In genomic region chr11:73787643-73788537, GRCh38 we compare ENCODE assay signal across 8 cellular contexts. TPM values are rescaled to one million over a fixed set of nuclear protein-coding genes. Genes with fewer than 3 reads are reported as not detected.
DNase-seq lines count a peak whose midpoint lies in the region; ATAC-seq and TF ChIP-seq lines count a peak whose summit lies in the region.

MRPL48 (plus strand) TSS chr11:73787874; CDS start chr11:73787972, 98 bp downstream.

- WGBS in adipose tissue, 3 donors: 2 to 3% (median 2%) methylated on average over 40 to 43 of the region's 43 CpGs

- no peaks in the 10 kb centered on the region for H3K27me3 ChIP-seq in upper lobe of right lung

- H3K27ac ChIP-seq in adipose tissue (ENCODE audit: low read depth, low read length) (no peak within 1 kb of the TSS), upper lobe of right lung (peak within 1 kb of the TSS; percentile 92)

- no peaks in the 10 kb centered on the region for H3K9me3 ChIP-seq in upper lobe of right lung

- peaks cover 8% of the 10 kb centered on the region for H3K4me1 ChIP-seq in upper lobe of right lung

- TF ChIP-seq CTCF in GM12864 (IDR thresholded peaks at IDR 0.05; ENCODE audit: low read depth, low read length, missing control alignments) (no peak), upper lobe of right lung (IDR thresholded peaks at IDR 0.05) (no peak)

- H3K4me3 ChIP-seq in GM12864 (ENCODE audit: low read depth, low read length) (peak within 1 kb of the TSS; percentile 72), upper lobe of right lung (peak within 1 kb of the TSS; percentile 79)

- DNase-seq in GM12864 (ENCODE audit: low read depth) (peak; percentile 78), NCI-H1436 (lab: John Stamatoyannopoulos, UW) (peak; percentile 88), T follicular helper cell (ENCODE audit: low read depth) (peak; percentile 73), left cardiac atrium (peak; percentile 94), posterior vena cava (ENCODE audit: low spot score) (peak; percentile 98), upper lobe of right lung (peak; percentile 96)

- intact Hi-C loops in left cardiac atrium (cut with DNase I): loop anchor here in 1 of 2 donors (10.0 kb wide), 1 partner anchor 87 kb away; the partner anchor contains the start of genes COA4 and PAAF1
- intact Hi-C loops in posterior vena cava (cut with DNase I): no loop called here
- intact Hi-C loops in upper lobe of right lung (cut with DNase I): no loop called here

- H3K36me3 ChIP-seq in upper lobe of right lung: peaks cover 3% of the 10 kb centered on the region

- peak; percentile 95 for ATAC-seq in HG02763 (IDR thresholded peaks at IDR 0.05; ENCODE audit: unreplicated experiment)
- ATAC-seq in left cardiac atrium: peak; percentile 99
- ATAC-seq in upper lobe of right lung: peak; percentile 100

RNA-seq across cellular contexts. Expression of gene MRPL48, which starts in this region (rescaled TPM):
- polyA plus RNA-seq in adipose tissue: 10 to 100 TPM; 18.0 to 42.7 (median 22.1) TPM
- 10 to 100 TPM; 33.4 to 37.3 TPM for total RNA-seq in left cardiac atrium
- total RNA-seq in posterior vena cava: 10 to 100 TPM; 15.8 to 17.1 TPM
- total RNA-seq in upper lobe of right lung: 21.4 TPM
